8 cellular contexts compared by ENCODE assay signal in genomic region chr17:7214300-7215135, GRCh38. TPM values are rescaled to one million over a fixed set of nuclear protein-coding genes. Genes with fewer than 3 reads are reported as not detected.
DNase-seq lines count a peak whose midpoint lies in the region; ATAC-seq and TF ChIP-seq lines count a peak whose summit lies in the region.

No MANE protein-coding gene starts in this region.

- no peaks in the 10 kb centered on the region for H3K36me3 ChIP-seq in KOPT-K1 (ENCODE audit: insufficient read depth, low read length)
- H3K36me3 ChIP-seq in muscle layer of duodenum (ENCODE audit: control insufficient read depth in 1 of 2, insufficient read depth in 2 of 2, low read length in 2 of 2): no peaks in the 10 kb centered on the region

- H3K27me3 Mint-ChIP-seq in activated T-cell treated with anti-CD3 and anti-CD28 coated beads, Interleukin-2, amount 50 U/mL, for 4 hours (ENCODE audit: low read depth): peaks cover 6% of the 10 kb centered on the region

- H3K27ac ChIP-seq in KOPT-K1 (ENCODE audit: low read depth, low read length, poor library complexity, severe bottlenecking): peak overlapping the region; percentile 55
- peak overlapping the region; percentile 56 for H3K27ac ChIP-seq in muscle layer of duodenum (ENCODE audit: low read length)

- H3K27me3 ChIP-seq in muscle layer of duodenum (ENCODE audit: low read depth, low read length): no peaks in the 10 kb centered on the region

- peaks cover 61% of the 10 kb centered on the region for H3K4me1 Mint-ChIP-seq in activated T-cell treated with anti-CD3 and anti-CD28 coated beads, Interleukin-2, amount 50 U/mL, for 4 hours (ENCODE audit: low read depth)

- peak; percentile 65 for ATAC-seq in GM21786 (IDR thresholded peaks at IDR 0.05; ENCODE audit: unreplicated experiment)
- ATAC-seq in activated T-cell treated with anti-CD3 and anti-CD28 coated beads, Interleukin-2, amount 50 U/mL, for 4 hours: peak; percentile 81 to 82
- ATAC-seq in esophagus mucosa: peak; percentile 81

- H3K4me3 Mint-ChIP-seq in activated T-cell treated with anti-CD3 and anti-CD28 coated beads, Interleukin-2, amount 50 U/mL, for 4 hours: peak overlapping the region; percentile 84

- H3K9me3 ChIP-seq in KOPT-K1 (ENCODE audit: insufficient read depth, low read length, poor library complexity, severe bottlenecking): no peaks in the 10 kb centered on the region
- H3K9me3 ChIP-seq in muscle layer of duodenum (ENCODE audit: control insufficient read depth in 1 of 2, low read length in 2 of 2): no peaks in the 10 kb centered on the region

- H3K36me3 Mint-ChIP-seq in activated T-cell treated with anti-CD3 and anti-CD28 coated beads, Interleukin-2, amount 50 U/mL, for 4 hours (ENCODE audit: insufficient read depth): no peaks in the 10 kb centered on the region

- peak overlapping the region; percentile 70 to 77 for H3K4me3 ChIP-seq in muscle layer of duodenum (ENCODE audit: low read depth in 1 of 2, low read length in 2 of 2)

- DNase-seq in DMS53 treated with DMSO at 0.1 percent for 48 hours (lab: John Stamatoyannopoulos, UW; ENCODE audit: unreplicated experiment): peak; percentile 97
- DNase-seq in activated T-cell treated with anti-CD3 and anti-CD28 coated beads, Interleukin-2, amount 50 U/mL, for 4 hours: peak; percentile 99
- peak; percentile 100 for DNase-seq in stimulated activated CD8-positive, alpha-beta memory T cell treated with anti-CD3 and anti-CD28 coated beads, Interleukin-7, amount 100 ng/mL, for 24 hours (ENCODE audit: low read depth)

- no peaks in the 10 kb centered on the region for H3K9me3 Mint-ChIP-seq in activated T-cell treated with anti-CD3 and anti-CD28 coated beads, Interleukin-2, amount 50 U/mL, for 4 hours

- peaks cover 24 to 45% of the 10 kb centered on the region in 2 donors for H3K4me1 ChIP-seq in muscle layer of duodenum (ENCODE audit: control insufficient read depth in 1 of 2, insufficient read depth in 2 of 2, low read length in 2 of 2)

TF ChIP-seq in PFSK-1, 5 proteins besides CTCF, POLR2A, EP300 and RAD21:
- TF ChIP-seq FOXP2 (optimal IDR thresholded peaks at IDR 0.05; ENCODE audit: borderline replicate concordance, extremely low read depth, extremely low read length, insufficient read depth) (no peak), SIN3A (IDR thresholded peaks at IDR 0.05; ENCODE audit: borderline replicate concordance, insufficient read depth, low read length) (peak; percentile 75; the same call in 1 of the 2 replicates), POLR2AphosphoS5 (IDR thresholded peaks at IDR 0.05; ENCODE audit: low read depth, low read length) (no peak), REST (IDR thresholded peaks at IDR 0.05; ENCODE audit: insufficient read depth in 1 of 2, low read depth in 2 of 2, low read length in 2 of 2) (no peak), TAF1 (IDR thresholded peaks at IDR 0.05; ENCODE audit: borderline replicate concordance, insufficient read depth, low read length) (no peak)

RNA-seq across cellular contexts. Expression of gene DLG4, which starts 5.1 kb away (rescaled TPM):
- 48.4 TPM for polyA plus RNA-seq in PFSK-1 (2012; ENCODE audit: insufficient read length, low read depth)
- 1 to 10 TPM; 4.2 to 6.5 (median 5.7) TPM for total RNA-seq in activated T-cell treated with anti-CD3 and anti-CD28 coated beads, Interleukin-2, amount 50 U/mL, for 4 hours
- 3.1 TPM for total RNA-seq in esophagus mucosa

RNA-seq across cellular contexts. Expression of gene ACADVL, which starts 5.2 kb away (rescaled TPM):
- 730 TPM for polyA plus RNA-seq in PFSK-1 (2012; ENCODE audit: insufficient read length, low read depth)
- total RNA-seq in activated T-cell treated with anti-CD3 and anti-CD28 coated beads, Interleukin-2, amount 50 U/mL, for 4 hours: 100 to 1,000 TPM; 161 to 222 (median 174) TPM
- 311 TPM for total RNA-seq in esophagus mucosa

RNA-seq across cellular contexts. Expression of gene DVL2, which starts 19.8 kb away (rescaled TPM):
- 118 TPM for polyA plus RNA-seq in PFSK-1 (2012; ENCODE audit: insufficient read length, low read depth)
- total RNA-seq in activated T-cell treated with anti-CD3 and anti-CD28 coated beads, Interleukin-2, amount 50 U/mL, for 4 hours: 10 to 100 TPM; 62.9 to 65.3 (median 63.2) TPM
- total RNA-seq in esophagus mucosa: 32.7 TPM

RNA-seq across cellular contexts. Expression of gene PHF23, which starts 24.7 kb away (rescaled TPM):
- 86.0 TPM for polyA plus RNA-seq in PFSK-1 (2012; ENCODE audit: insufficient read length, low read depth)
- 10 to 100 TPM; 42.6 to 47.6 (median 43.0) TPM for total RNA-seq in activated T-cell treated with anti-CD3 and anti-CD28 coated beads, Interleukin-2, amount 50 U/mL, for 4 hours
- total RNA-seq in esophagus mucosa: 33.6 TPM

RNA-seq across cellular contexts. Expression of gene GABARAP, which starts 27.7 kb away (rescaled TPM):
- 175 TPM for polyA plus RNA-seq in PFSK-1 (2012; ENCODE audit: insufficient read length, low read depth)
- total RNA-seq in activated T-cell treated with anti-CD3 and anti-CD28 coated beads, Interleukin-2, amount 50 U/mL, for 4 hours: 100 to 1,000 TPM; 114 to 136 (median 133) TPM
- 268 TPM for total RNA-seq in esophagus mucosa

Comparison
In these comparisons a context has a peak if more than half of its experiments do, and no peak if none do; other contexts are left out.
1. Peak in every context shown above with its lines: DNase-seq, ATAC-seq, H3K4me3 ChIP-seq and H3K27ac ChIP-seq.